9 cellular contexts compared by ENCODE assay signal in the genomic region with DNA sequence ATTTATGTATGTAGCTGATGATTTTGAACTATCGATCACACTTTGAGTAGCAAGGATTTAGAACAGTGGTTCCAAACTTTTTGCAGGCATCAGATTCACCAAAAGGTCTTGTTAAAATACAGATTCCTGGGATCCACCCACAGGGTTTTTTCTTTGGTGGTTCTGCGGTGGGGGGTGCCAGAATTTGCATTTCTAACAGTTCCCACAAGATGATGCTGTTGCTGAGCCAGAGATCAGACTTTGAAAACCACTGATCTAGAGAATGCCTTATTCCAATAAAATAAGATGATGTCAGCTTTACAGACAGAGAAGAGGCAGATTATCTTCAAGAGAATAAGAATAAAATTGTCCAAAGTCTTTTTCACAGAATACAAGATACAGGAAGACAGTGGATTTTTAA.
DNase-seq lines count a peak whose midpoint lies in the region; ATAC-seq and TF ChIP-seq lines count a peak whose summit lies in the region.
"Had no signal": no experiment of that assay in that cellular context is flagged by ENCODE, and none has a peak within 500 bp of the region (broad histone marks: within the 10 kb centered on the region; RNA-seq: fewer than 3 reads in every experiment).

No MANE protein-coding gene starts in this region.

- peak; percentile 20 for TF ChIP-seq RAD21 in Ishikawa (IDR thresholded peaks at IDR 0.05; ENCODE audit: low read depth)

- no peak for TF ChIP-seq EP300 in Ishikawa (IDR thresholded peaks at IDR 0.05; ENCODE audit: borderline replicate concordance)

- peaks cover 3% of the 10 kb centered on the region for H3K36me3 Mint-ChIP-seq in memory B cell

- no peaks in the 10 kb centered on the region for H3K4me1 Mint-ChIP-seq in memory B cell

- DNase-seq in Daoy (ENCODE audit: low read depth) = peak; percentile 4
- DNase-seq in astrocyte of the hippocampus (ENCODE audit: low read depth, low spot score) = peak; percentile 7
- peak in 1 of 2 donors; percentile 3 for DNase-seq in memory B cell (ENCODE audit: low spot score in 2 of 2)
- DNase-seq in activated T-cell treated with anti-CD3 and anti-CD28 coated beads, Interleukin-2, amount 50 U/mL, for 1 hour = no peak
- DNase-seq in NCI-H1092 treated with DMSO at 0.1 percent for 48 hours (lab: John Stamatoyannopoulos, UW) = no peak
- DNase-seq: activated naive CD4-positive, alpha-beta T cell had no signal

- no peak overlapping the region for H3K27ac Mint-ChIP-seq in memory B cell

- ATAC-seq in memory B cell (ENCODE audit: low read depth) (peak; percentile 51), HG02970 (IDR thresholded peaks at IDR 0.05; ENCODE audit: low FRiP score, unreplicated experiment) (no peak), GM21717 (IDR thresholded peaks at IDR 0.05; ENCODE audit: unreplicated experiment) (no peak)

- peaks cover 2% of the 10 kb centered on the region for H3K27me3 Mint-ChIP-seq in memory B cell

- peaks cover 2% of the 10 kb centered on the region for H3K9me3 Mint-ChIP-seq in memory B cell

- H3K4me3 Mint-ChIP-seq in memory B cell = no peak overlapping the region

TF ChIP-seq in Ishikawa, 13 proteins besides CTCF, POLR2A, EP300 and RAD21:
- TF ChIP-seq FOXM1 (IDR thresholded peaks at IDR 0.05; ENCODE audit: borderline replicate concordance, low read depth) (no peak), EGR1 (IDR thresholded peaks at IDR 0.05) (no peak), TCF12 (IDR thresholded peaks at IDR 0.05; ENCODE audit: low read depth) (no peak), TEAD4 (IDR thresholded peaks at IDR 0.05) (no peak), NFIC (IDR thresholded peaks at IDR 0.05) (no peak), CEBPB (IDR thresholded peaks at IDR 0.05) (no peak), ZBTB7A (IDR thresholded peaks at IDR 0.05; ENCODE audit: low read depth) (no peak), YY1 (IDR thresholded peaks at IDR 0.05; ENCODE audit: low read depth) (no peak), TAF1 (IDR thresholded peaks at IDR 0.05; ENCODE audit: low read depth) (no peak), CREB1 (IDR thresholded peaks at IDR 0.05; ENCODE audit: low read depth) (no peak)
- TF ChIP-seq, protein P1, sequence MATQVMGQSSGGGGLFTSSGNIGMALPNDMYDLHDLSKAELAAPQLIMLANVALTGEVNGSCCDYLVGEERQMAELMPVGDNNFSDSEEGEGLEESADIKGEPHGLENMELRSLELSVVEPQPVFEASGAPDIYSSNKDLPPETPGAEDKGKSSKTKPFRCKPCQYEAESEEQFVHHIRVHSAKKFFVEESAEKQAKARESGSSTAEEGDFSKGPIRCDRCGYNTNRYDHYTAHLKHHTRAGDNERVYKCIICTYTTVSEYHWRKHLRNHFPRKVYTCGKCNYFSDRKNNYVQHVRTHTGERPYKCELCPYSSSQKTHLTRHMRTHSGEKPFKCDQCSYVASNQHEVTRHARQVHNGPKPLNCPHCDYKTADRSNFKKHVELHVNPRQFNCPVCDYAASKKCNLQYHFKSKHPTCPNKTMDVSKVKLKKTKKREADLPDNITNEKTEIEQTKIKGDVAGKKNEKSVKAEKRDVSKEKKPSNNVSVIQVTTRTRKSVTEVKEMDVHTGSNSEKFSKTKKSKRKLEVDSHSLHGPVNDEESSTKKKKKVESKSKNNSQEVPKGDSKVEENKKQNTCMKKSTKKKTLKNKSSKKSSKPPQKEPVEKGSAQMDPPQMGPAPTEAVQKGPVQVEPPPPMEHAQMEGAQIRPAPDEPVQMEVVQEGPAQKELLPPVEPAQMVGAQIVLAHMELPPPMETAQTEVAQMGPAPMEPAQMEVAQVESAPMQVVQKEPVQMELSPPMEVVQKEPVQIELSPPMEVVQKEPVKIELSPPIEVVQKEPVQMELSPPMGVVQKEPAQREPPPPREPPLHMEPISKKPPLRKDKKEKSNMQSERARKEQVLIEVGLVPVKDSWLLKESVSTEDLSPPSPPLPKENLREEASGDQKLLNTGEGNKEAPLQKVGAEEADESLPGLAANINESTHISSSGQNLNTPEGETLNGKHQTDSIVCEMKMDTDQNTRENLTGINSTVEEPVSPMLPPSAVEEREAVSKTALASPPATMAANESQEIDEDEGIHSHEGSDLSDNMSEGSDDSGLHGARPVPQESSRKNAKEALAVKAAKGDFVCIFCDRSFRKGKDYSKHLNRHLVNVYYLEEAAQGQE (IDR thresholded peaks at IDR 0.05; ENCODE audit: low read depth) = no peak
- TF ChIP-seq, protein P2, sequence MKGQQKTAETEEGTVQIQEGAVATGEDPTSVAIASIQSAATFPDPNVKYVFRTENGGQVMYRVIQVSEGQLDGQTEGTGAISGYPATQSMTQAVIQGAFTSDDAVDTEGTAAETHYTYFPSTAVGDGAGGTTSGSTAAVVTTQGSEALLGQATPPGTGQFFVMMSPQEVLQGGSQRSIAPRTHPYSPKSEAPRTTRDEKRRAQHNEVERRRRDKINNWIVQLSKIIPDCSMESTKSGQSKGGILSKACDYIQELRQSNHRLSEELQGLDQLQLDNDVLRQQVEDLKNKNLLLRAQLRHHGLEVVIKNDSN (IDR thresholded peaks at IDR 0.05) = no peak
- TF ChIP-seq, protein P3, sequence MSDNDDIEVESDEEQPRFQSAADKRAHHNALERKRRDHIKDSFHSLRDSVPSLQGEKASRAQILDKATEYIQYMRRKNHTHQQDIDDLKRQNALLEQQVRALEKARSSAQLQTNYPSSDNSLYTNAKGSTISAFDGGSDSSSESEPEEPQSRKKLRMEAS (IDR thresholded peaks at IDR 0.05) = no peak

Comparison
In these comparisons a context has a peak if more than half of its experiments do, and no peak if none do; other contexts are left out.
1. DNase-seq: peak in Daoy (single experiment) and astrocyte of the hippocampus (single experiment); none in activated T-cell treated with anti-CD3 and anti-CD28 coated beads, Interleukin-2, amount 50 U/mL, for 1 hour (single experiment) and NCI-H1092 treated with DMSO at 0.1 percent for 48 hours (single experiment).